In genomic region chr17:77364381-77364911, GRCh38 we compare ENCODE assay signal across 13 cellular contexts.
DNase-seq lines count a peak whose midpoint lies in the region; TF ChIP-seq lines count a peak whose summit lies in the region.
"Had no signal": no experiment of that assay in that cellular context is flagged by ENCODE, and none has a peak within 500 bp of the region (broad histone marks: within the 10 kb centered on the region; RNA-seq: fewer than 3 reads in every experiment).

No MANE protein-coding gene starts in this region.

- intact Hi-C loops in activated CD4-positive, alpha-beta T cell treated with anti-CD3 and anti-CD28 coated beads, Interleukin-2, amount 10 ng/mL, durations not matched to agents 24 days and 14 days (cut with micrococcal nuclease) = no loop called here
- intact Hi-C loops in adrenal gland (cut with DNase I) = no loop called here

- WGBS in adrenal gland, 4 donors = 47 to 83% (median 73%) methylated on average over 6 to 10 of the region's 10 CpGs
- 90 to 95% methylated on average over 7 of the region's 10 CpGs for WGBS in mesodermal cell (ENCODE audit: insufficient coverage in 2 of 2), 2 experiments
- WGBS in suprapubic skin = 66% methylated on average over 8 of the region's 10 CpGs

- peaks cover 39% of the 10 kb centered on the region for H3K4me1 Mint-ChIP-seq in activated CD4-positive, alpha-beta T cell treated with anti-CD3 and anti-CD28 coated beads, Interleukin-2, amount 10 ng/mL, durations not matched to agents 24 days and 14 days

- no peak for TF ChIP-seq CTCF in adrenal gland (IDR thresholded peaks at IDR 0.05)
- no peak for TF ChIP-seq CTCF in suprapubic skin (IDR thresholded peaks at IDR 0.05)

- peaks cover 36 to 50% of the 10 kb centered on the region in 2 donors for H3K4me1 ChIP-seq in adrenal gland (replicated peaks in 1 of 2)
- H3K4me1 ChIP-seq in mesodermal cell (ENCODE audit: control insufficient read depth, insufficient read depth, low read length, poor library complexity, severe bottlenecking) = peaks cover 42% of the 10 kb centered on the region
- H3K4me1 ChIP-seq in suprapubic skin = peaks cover 60% of the 10 kb centered on the region

- no peak overlapping the region for H3K4me3 ChIP-seq in adrenal gland
- H3K4me3 ChIP-seq in mesodermal cell (ENCODE audit: extremely low read depth, insufficient read depth, low read length, poor library complexity, severe bottlenecking) = no peak overlapping the region
- no peak overlapping the region for H3K4me3 ChIP-seq in suprapubic skin
- H3K4me3 ChIP-seq: thyroid gland had no signal

- no peak for TF ChIP-seq EP300 in suprapubic skin (IDR thresholded peaks at IDR 0.05)

- no peaks in the 10 kb centered on the region for H3K9me3 Mint-ChIP-seq in activated CD4-positive, alpha-beta T cell treated with anti-CD3 and anti-CD28 coated beads, Interleukin-2, amount 10 ng/mL, durations not matched to agents 24 days and 14 days
- H3K9me3 Mint-ChIP-seq: natural killer cell had no signal

- H3K27me3 ChIP-seq in adrenal gland (no peaks in the 10 kb centered on the region), suprapubic skin (no peaks in the 10 kb centered on the region)
- H3K27me3 ChIP-seq: thyroid gland had no signal

- H3K36me3 ChIP-seq in adrenal gland (replicated peaks in 1 of 2) = no peaks in the 10 kb centered on the region
- no peaks in the 10 kb centered on the region for H3K36me3 ChIP-seq in mesodermal cell (ENCODE audit: control insufficient read depth, insufficient read depth, low read length)
- H3K36me3 ChIP-seq in suprapubic skin = no peaks in the 10 kb centered on the region
- H3K36me3 ChIP-seq: thyroid gland had no signal

- TF ChIP-seq POLR2A in adrenal gland (IDR thresholded peaks at IDR 0.05) (no peak), suprapubic skin (IDR thresholded peaks at IDR 0.05) (no peak)

- peak overlapping the region; percentile 34 for H3K27ac Mint-ChIP-seq in activated CD4-positive, alpha-beta T cell treated with anti-CD3 and anti-CD28 coated beads, Interleukin-2, amount 10 ng/mL, durations not matched to agents 24 days and 14 days
- H3K27ac Mint-ChIP-seq: natural killer cell had no signal

- H3K4me3 Mint-ChIP-seq in activated CD4-positive, alpha-beta T cell treated with anti-CD3 and anti-CD28 coated beads, Interleukin-2, amount 10 ng/mL, durations not matched to agents 24 days and 14 days = no peak overlapping the region
- H3K4me3 Mint-ChIP-seq: natural killer cell had no signal

- H3K9me3 ChIP-seq in adrenal gland (replicated peaks in 1 of 3) = no peaks in the 10 kb centered on the region
- no peaks in the 10 kb centered on the region for H3K9me3 ChIP-seq in mesodermal cell (ENCODE audit: control insufficient read depth, low read length)
- no peaks in the 10 kb centered on the region for H3K9me3 ChIP-seq in suprapubic skin
- H3K9me3 ChIP-seq: thyroid gland had no signal

- peaks cover 2% of the 10 kb centered on the region for H3K27me3 Mint-ChIP-seq in activated CD4-positive, alpha-beta T cell treated with anti-CD3 and anti-CD28 coated beads, Interleukin-2, amount 10 ng/mL, durations not matched to agents 24 days and 14 days

- H3K36me3 Mint-ChIP-seq in activated CD4-positive, alpha-beta T cell treated with anti-CD3 and anti-CD28 coated beads, Interleukin-2, amount 10 ng/mL, durations not matched to agents 24 days and 14 days (ENCODE audit: low read depth) = no peaks in the 10 kb centered on the region
- H3K36me3 Mint-ChIP-seq: natural killer cell had no signal

- DNase-seq in activated CD4-positive, alpha-beta T cell treated with anti-CD3 and anti-CD28 coated beads, Interleukin-2, amount 10 ng/mL, durations not matched to agents 24 days and 14 days = no peak
- DNase-seq in activated CD4-positive, alpha-beta T cell treated with anti-CD3 and anti-CD28 coated beads for 4 hours = no peak
- peak in 1 of 7 donors; percentile 19 for DNase-seq in adrenal gland
- DNase-seq in suprapubic skin (ENCODE audit: low spot score in 2 of 2) = peak in 1 of 2 donors; percentile 48
- DNase-seq in GOT3 (lab: John Stamatoyannopoulos, UW) = no peak
- DNase-seq in DMS53 treated with DMSO at 0.1 percent for 48 hours (lab: John Stamatoyannopoulos, UW; ENCODE audit: unreplicated experiment) = no peak
- DNase-seq in NCI-H2107 (lab: John Stamatoyannopoulos, UW) = no peak
- DNase-seq: GF-D8, Karpas-422, natural killer cell, NCI-H226, thyroid gland had no signal

- H3K27ac ChIP-seq in adrenal gland = peak overlapping the region; percentile 66 to 97 (median 90)
- H3K27ac ChIP-seq in mesodermal cell (ENCODE audit: low read depth, low read length, severe bottlenecking) = peak overlapping the region; percentile 58
- H3K27ac ChIP-seq in suprapubic skin = peak overlapping the region; percentile 88
